ENCODE assay signal across 8 cellular contexts in genomic region chr10:21034241-21034640, GRCh38.
"Had no signal": no experiment of that assay in that cellular context is flagged by ENCODE, and none has a peak within 500 bp of the region (broad histone marks: within the 10 kb centered on the region; RNA-seq: fewer than 3 reads in every experiment).

No MANE protein-coding gene starts in this region.

- H3K36me3 Mint-ChIP-seq: IgD-negative memory B cell had no signal

- H3K27me3 Mint-ChIP-seq: IgD-negative memory B cell had no signal

- H3K27ac Mint-ChIP-seq: IgD-negative memory B cell had no signal

- FAIRE-seq: HepG2, HTR-8/SVneo had no signal

- DNase-seq: IMR-90, KBM-7, KG1 had no signal

- H3K4me2 ChIP-seq: KMS-11 had no signal

- ATAC-seq: HepG2 had no signal

- H3K27ac ChIP-seq: HL-60, KMS-11 had no signal

- H3K4me1 Mint-ChIP-seq: IgD-negative memory B cell had no signal

- H3K9ac ChIP-seq: KMS-11 had no signal

- H3K4me3 Mint-ChIP-seq: IgD-negative memory B cell had no signal
